Comparison of ENCODE assay signal across 1 cellular context in genomic region chr18:3257627-3258120, GRCh38.
A peak's percentile ranks its signal among the peaks of the same experiment; 100 is the strongest.
TF ChIP-seq lines count a peak whose summit lies in the region.

No MANE protein-coding gene starts in this region.

TF ChIP-seq in K562, 482 proteins besides CTCF, POLR2A, EP300 and RAD21:
- no peak for TF ChIP-seq ZNF263 (CRISPR knock-in tag; IDR thresholded peaks at IDR 0.05; ENCODE audit: borderline replicate concordance)
- peak; percentile 20; the same call in 1 of the 2 replicates for TF ChIP-seq MBD1 (CRISPR knock-in tag; IDR thresholded peaks at IDR 0.05)
- no peak for TF ChIP-seq TBL1XR1 (IDR thresholded peaks at IDR 0.05; ENCODE audit: low read length in 2 of 2)
- no peak for TF ChIP-seq ZNF232 (CRISPR knock-in tag; IDR thresholded peaks at IDR 0.05)
- TF ChIP-seq GMEB1 (CRISPR knock-in tag; IDR thresholded peaks at IDR 0.05): no peak
- TF ChIP-seq PCBP2 (IDR thresholded peaks at IDR 0.05; ENCODE audit: low read depth, low read length, poor library complexity, severe bottlenecking): no peak
- no peak for TF ChIP-seq MIER1 (IDR thresholded peaks at IDR 0.05; ENCODE audit: low read depth)
- 0 out of 2 replicates have a peak, but pooled peaks have one; percentile 14 for TF ChIP-seq VEZF1 (CRISPR knock-in tag; IDR thresholded peaks at IDR 0.05)
- no peak for TF ChIP-seq NR4A1 (CRISPR knock-in tag; IDR thresholded peaks at IDR 0.05)
- no peak for TF ChIP-seq NR4A1 (tag; IDR thresholded peaks at IDR 0.05)
